In the genomic region with DNA sequence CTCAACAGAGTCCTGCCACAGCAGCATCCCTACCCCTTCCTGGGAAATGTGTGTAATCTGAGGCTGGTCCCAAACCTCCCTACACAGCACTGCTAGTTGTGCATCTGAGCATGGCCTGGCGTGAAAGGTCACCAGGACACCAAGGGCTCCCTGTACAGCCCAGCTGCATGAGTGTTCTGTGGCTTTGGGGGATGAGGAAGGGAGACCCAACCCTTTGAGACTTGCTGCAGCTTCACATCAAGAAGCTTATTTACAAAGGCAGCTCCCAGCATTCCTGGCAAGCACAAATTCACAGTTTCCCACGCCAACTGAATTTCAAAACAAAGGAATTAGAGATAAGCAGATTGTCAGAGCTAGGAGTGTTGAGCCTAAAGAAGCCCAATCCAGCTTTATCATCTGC, we compare ENCODE assay signal across 23 cellular contexts. TPM values are rescaled to one million over a fixed set of nuclear protein-coding genes. Genes with fewer than 3 reads are reported as not detected.
"Had no signal": no experiment of that assay in that cellular context is flagged by ENCODE, and none has a peak within 500 bp of the region (broad histone marks: within the 10 kb centered on the region; RNA-seq: fewer than 3 reads in every experiment).

No MANE protein-coding gene starts in this region.

- H3K4me1 ChIP-seq: parathyroid adenoma, right lobe of liver, tibial artery had no signal

- H3K9ac ChIP-seq: parathyroid adenoma had no signal

- H3K79me2 ChIP-seq: parathyroid adenoma had no signal

- DNase-seq: activated CD4-positive, alpha-beta T cell treated with anti-CD3 and anti-CD28 coated beads, Interleukin-2, amount 10 ng/mL, durations not matched to agents 7 days and 5 days; activated CD4-positive, CD25-positive, alpha-beta regulatory T cell treated with anti-CD3 and anti-CD28 coated beads, Interleukin-2, amount 50 U/mL, for 72 hours; activated CD8-positive, alpha-beta memory T cell treated with anti-CD3 and anti-CD28 coated beads, Interleukin-2, amount 10 ng/mL, durations not matched to agents 7 days and 5 days; activated CD8-positive, alpha-beta T cell treated with anti-CD3 and anti-CD28 coated beads for 36 hours; activated effector memory CD4-positive, alpha-beta T cell treated with anti-CD3 and anti-CD28 coated beads, Interleukin-2, amount 50 U/mL, for 16 hours; activated naive CD4-positive, alpha-beta T cell treated with anti-CD3 and anti-CD28 coated beads, Interleukin-2, amount 10 ng/mL, durations not matched to agents 7 days and 5 days; activated T-cell treated with anti-CD3 and anti-CD28 coated beads for 4 hours; erythroblast; foreskin keratinocyte; immature natural killer cell; kidney glomerular epithelial cell; nucleus accumbens; right lobe of liver; stimulated activated CD4-positive, alpha-beta T cell treated with anti-CD3 and anti-CD28 coated beads, Interleukin-15, amount 100 ng/mL, for 24 hours; stimulated activated CD4-positive, alpha-beta T cell treated with anti-CD3 and anti-CD28 coated beads, Interleukin-2, amount 100 ng/mL, for 48 hours; stimulated activated naive CD8-positive, alpha-beta T cell treated with anti-CD3 and anti-CD28 coated beads, Interleukin-15, Interleukin-2, amounts not matched to agents 100 U/mL and 50 U/mL, for 24 hours; tibial artery had no signal

- H3K36me3 ChIP-seq: right lobe of liver had no signal

- H3K27ac ChIP-seq: coronary artery, foreskin keratinocyte, parathyroid adenoma, right lobe of liver, tibial artery, VCaP had no signal

- H3K9me3 ChIP-seq: right lobe of liver had no signal

- H3K4me3 ChIP-seq: coronary artery, right lobe of liver, smooth muscle cell, tibial artery had no signal

- ATAC-seq: activated CD8-positive, alpha-beta memory T cell treated with anti-CD3 and anti-CD28 coated beads, Interleukin-2, amount 10 ng/mL, durations not matched to agents 7 days and 5 days; activated CD8-positive, alpha-beta T cell treated with anti-CD3 and anti-CD28 coated beads for 36 hours; foreskin keratinocyte; right lobe of liver; SK-N-SH treated with all-trans-retinoic acid at 6 μM for 48 hours; stimulated activated naive CD8-positive, alpha-beta T cell treated with anti-CD3 and anti-CD28 coated beads, Interleukin-15, Interleukin-2, amounts not matched to agents 100 U/mL and 50 U/mL, for 24 hours had no signal

- H2AFZ ChIP-seq: parathyroid adenoma had no signal

- H3K27me3 ChIP-seq: foreskin keratinocyte, right lobe of liver, tibial artery had no signal

- H3K4me2 ChIP-seq: smooth muscle cell had no signal

RNA-seq across cellular contexts. Expression of a gene that starts 32.2 kb away (rescaled TPM):
- total RNA-seq: natural killer cell treated with Interleukin-12 subunit alpha and Interleukin-12 subunit beta and Interleukin-15 and Interleukin-18, amount 100 ng/mL, for 72 hours had no signal
